9 cellular contexts compared by ENCODE assay signal in the genomic region with DNA sequence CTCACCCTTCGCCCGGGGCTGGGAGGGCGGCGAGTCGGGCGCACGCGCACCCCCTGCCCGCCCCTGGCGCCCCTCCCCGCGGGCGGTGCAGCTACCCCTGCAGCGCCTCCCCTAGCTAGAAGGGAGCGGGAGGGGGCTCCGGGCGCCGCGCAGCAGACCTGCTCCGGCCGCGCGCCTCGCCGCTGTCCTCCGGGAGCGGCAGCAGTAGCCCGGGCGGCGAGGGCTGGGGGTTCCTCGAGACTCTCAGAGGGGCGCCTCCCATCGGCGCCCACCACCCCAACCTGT. TPM values are rescaled to one million over a fixed set of nuclear protein-coding genes. Genes with fewer than 3 reads are reported as not detected.
DNase-seq lines count a peak whose midpoint lies in the region; ATAC-seq, FAIRE-seq and TF ChIP-seq lines count a peak whose summit lies in the region.
"Had no signal": no experiment of that assay in that cellular context is flagged by ENCODE, and none has a peak within 500 bp of the region (broad histone marks: within the 10 kb centered on the region; RNA-seq: fewer than 3 reads in every experiment).

A gene with protein sequence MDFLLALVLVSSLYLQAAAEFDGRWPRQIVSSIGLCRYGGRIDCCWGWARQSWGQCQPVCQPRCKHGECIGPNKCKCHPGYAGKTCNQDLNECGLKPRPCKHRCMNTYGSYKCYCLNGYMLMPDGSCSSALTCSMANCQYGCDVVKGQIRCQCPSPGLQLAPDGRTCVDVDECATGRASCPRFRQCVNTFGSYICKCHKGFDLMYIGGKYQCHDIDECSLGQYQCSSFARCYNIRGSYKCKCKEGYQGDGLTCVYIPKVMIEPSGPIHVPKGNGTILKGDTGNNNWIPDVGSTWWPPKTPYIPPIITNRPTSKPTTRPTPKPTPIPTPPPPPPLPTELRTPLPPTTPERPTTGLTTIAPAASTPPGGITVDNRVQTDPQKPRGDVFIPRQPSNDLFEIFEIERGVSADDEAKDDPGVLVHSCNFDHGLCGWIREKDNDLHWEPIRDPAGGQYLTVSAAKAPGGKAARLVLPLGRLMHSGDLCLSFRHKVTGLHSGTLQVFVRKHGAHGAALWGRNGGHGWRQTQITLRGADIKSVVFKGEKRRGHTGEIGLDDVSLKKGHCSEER (plus strand): TSS at position 148 of the 285 bp plus-strand sequence. CDS start 182 bp downstream, outside the sequence.

- H3K9me3 ChIP-seq in prostate gland, result no peaks in the 10 kb centered on the region

- under 1% methylated on average over 32 of the region's 34 CpGs for WGBS in prostate gland

- peak; percentile 49 for TF ChIP-seq POLR2A in prostate gland (IDR thresholded peaks at IDR 0.05)

- no peaks in the 10 kb centered on the region for H3K36me3 ChIP-seq in prostate gland

- ATAC-seq in GM18909 (IDR thresholded peaks at IDR 0.05; ENCODE audit: poor library complexity, unreplicated experiment) (peak; percentile 47), HG02885 (IDR thresholded peaks at IDR 0.05; ENCODE audit: poor library complexity, unreplicated experiment) (peak; percentile 45), Right ventricle myocardium superior (ENCODE audit: poor library complexity) (peak; percentile 80)

- H3K27ac ChIP-seq in prostate gland, result peak within 1 kb of the TSS; percentile 80 to 89

- intact Hi-C loops in Right ventricle myocardium superior (cut with DNase I), result no loop called here
- intact Hi-C loops in prostate gland (cut with DNase I), result loop anchor here (5.0 to 10.0 kb wide), 5 partner anchors 62 to 300 kb away; no protein-coding TSS in a partner anchor

- H3K27me3 ChIP-seq in prostate gland (replicated peaks; ENCODE audit: insufficient read depth), result no peaks in the 10 kb centered on the region

- no peaks in the 10 kb centered on the region for H3K4me1 ChIP-seq in prostate gland (replicated peaks)

- no peak for FAIRE-seq in urothelium cell line (lab: Jason Lieb, UNC)

- peak in 1 of 4 experiments; percentile 30 for TF ChIP-seq CTCF in prostate gland (IDR thresholded peaks at IDR 0.05)

- H3K4me3 ChIP-seq in prostate gland, result peak within 1 kb of the TSS; percentile 51 to 67

- DNase-seq in RPMI8226, result peak; percentile 7
- no peak for DNase-seq in Right ventricle myocardium superior
- DNase-seq in prostate gland (ENCODE audit: low spot score), result no peak
- DNase-seq in stimulated activated CD8-positive, alpha-beta memory T cell treated with anti-CD3 and anti-CD28 coated beads, Interleukin-4, amount 100 ng/mL, for 48 hours, result no peak
- DNase-seq in urothelium cell line (ENCODE audit: low spot score), result no peak
- DNase-seq in HUDEP-2 (lab: John Stamatoyannopoulos, UW; ENCODE audit: unreplicated experiment in 76 of 76), result no peak

RNA-seq across cellular contexts. Expression of the gene that starts here (rescaled TPM):
- total RNA-seq in Right ventricle myocardium superior (2.1 TPM), prostate gland (10 to 100 TPM; 25.2 to 53.0 TPM)
- total RNA-seq: mononuclear cell had no signal
